Comparison of ENCODE assay signal across 8 cellular contexts in the genomic region with DNA sequence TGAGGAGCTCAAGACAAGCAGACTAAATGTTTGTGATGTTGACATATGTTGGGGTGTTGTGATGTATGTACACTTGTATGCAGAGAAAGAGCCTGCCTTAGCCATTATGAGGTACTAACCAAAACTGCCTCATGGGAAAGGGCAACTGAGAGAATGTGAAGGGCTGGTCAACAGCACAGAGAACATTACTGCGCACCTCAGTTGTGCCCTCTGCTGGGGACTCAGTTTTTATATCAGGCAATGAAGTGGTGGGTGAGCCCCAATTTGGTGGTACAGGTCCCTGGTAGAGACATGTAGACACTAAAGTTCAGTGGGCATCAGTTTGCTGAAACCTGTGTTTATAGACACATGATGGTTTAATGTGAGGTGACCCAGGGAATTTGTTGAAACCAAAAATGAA.
DNase-seq lines count a peak whose midpoint lies in the region; ATAC-seq and TF ChIP-seq lines count a peak whose summit lies in the region.

No MANE protein-coding gene starts in this region.

- no peaks in the 10 kb centered on the region for H3K9me3 ChIP-seq in upper lobe of left lung

- peak; percentile 70 for ATAC-seq in GM19351 (IDR thresholded peaks at IDR 0.05; ENCODE audit: unreplicated experiment)
- peak in 1 of 2 donors; percentile 31 for ATAC-seq in upper lobe of left lung (ENCODE audit: low FRiP score in 2 of 2)
- no peak for ATAC-seq in effector memory CD8-positive, alpha-beta T cell (replicated peaks)
- no peak for ATAC-seq in HG03139 (IDR thresholded peaks at IDR 0.05; ENCODE audit: unreplicated experiment)

- H3K27me3 ChIP-seq in upper lobe of left lung, result no peaks in the 10 kb centered on the region

- no peaks in the 10 kb centered on the region for H3K36me3 Mint-ChIP-seq in effector memory CD8-positive, alpha-beta T cell (ENCODE audit: insufficient read depth)

- no peaks in the 10 kb centered on the region for H3K4me1 ChIP-seq in upper lobe of left lung

- TF ChIP-seq EP300 in upper lobe of left lung (IDR thresholded peaks at IDR 0.05), result no peak

- TF ChIP-seq POLR2A in upper lobe of left lung (IDR thresholded peaks at IDR 0.05), result no peak

- 77 to 100% methylated on average over 1 of the region's 1 CpG for WGBS in upper lobe of left lung, 2 donors

- TF ChIP-seq CTCF in fibroblast of villous mesenchyme (IDR thresholded peaks at IDR 0.05; ENCODE audit: insufficient read depth, low read depth, low read length) (peak; percentile 60), upper lobe of left lung (IDR thresholded peaks at IDR 0.05) (peak in 4 of 6 experiments; percentile 15 to 29 (median 20))

- no peak overlapping the region for H3K4me3 Mint-ChIP-seq in effector memory CD8-positive, alpha-beta T cell

- H3K4me1 Mint-ChIP-seq in effector memory CD8-positive, alpha-beta T cell (ENCODE audit: low read depth in 2 of 2), result peaks cover 0 to 6% of the 10 kb centered on the region in 2 donors

- DNase-seq in COLO668 (lab: John Stamatoyannopoulos, UW; ENCODE audit: unreplicated experiment) (peak; percentile 61), NOMO-1 treated with DMSO at 0.1 percent for 48 hours (lab: John Stamatoyannopoulos, UW; ENCODE audit: unreplicated experiment) (peak; percentile 10), fibroblast of villous mesenchyme (ENCODE audit: low read depth) (peak; percentile 39), upper lobe of left lung (peak in 1 of 2 donors; percentile 29)
- DNase-seq in effector memory CD8-positive, alpha-beta T cell, result no peak
- no peak for DNase-seq in activated CD4-positive, alpha-beta T cell treated with anti-CD3 and anti-CD28 coated beads for 4 hours

- peaks cover 6% of the 10 kb centered on the region in 2 donors for H3K27me3 Mint-ChIP-seq in effector memory CD8-positive, alpha-beta T cell

- H3K4me3 ChIP-seq in fibroblast of villous mesenchyme (ENCODE audit: low read depth, low read length), result no peak overlapping the region
- no peak overlapping the region for H3K4me3 ChIP-seq in upper lobe of left lung

- H3K27ac ChIP-seq in upper lobe of left lung, result no peak overlapping the region

- no peaks in the 10 kb centered on the region for H3K9me3 Mint-ChIP-seq in effector memory CD8-positive, alpha-beta T cell

- H3K27ac Mint-ChIP-seq in effector memory CD8-positive, alpha-beta T cell, result no peak overlapping the region

- H3K36me3 ChIP-seq in upper lobe of left lung, result no peaks in the 10 kb centered on the region

Comparison
In these comparisons a context has a peak if more than half of its experiments do, and no peak if none do; other contexts are left out.
1. DNase-seq: peak in COLO668 (single experiment), NOMO-1 treated with DMSO at 0.1 percent for 48 hours (single experiment) and fibroblast of villous mesenchyme (single experiment); none in effector memory CD8-positive, alpha-beta T cell (0 of 3) and activated CD4-positive, alpha-beta T cell treated with anti-CD3 and anti-CD28 coated beads for 4 hours (0 of 2).